In genomic region chr11:117831661-117832415, GRCh38 we compare ENCODE assay signal across 20 cellular contexts. TPM values are rescaled to one million over a fixed set of nuclear protein-coding genes. Genes with fewer than 3 reads are reported as not detected.
DNase-seq lines count a peak whose midpoint lies in the region; ATAC-seq and TF ChIP-seq lines count a peak whose summit lies in the region.
"Had no signal": no experiment of that assay in that cellular context is flagged by ENCODE, and none has a peak within 500 bp of the region (broad histone marks: within the 10 kb centered on the region; RNA-seq: fewer than 3 reads in every experiment).

No MANE protein-coding gene starts in this region.

- no peak overlapping the region for H3K27ac ChIP-seq in breast epithelium
- H3K27ac ChIP-seq in neuronal stem cell (replicated peaks; ENCODE audit: low read length), result no peak overlapping the region

- peaks cover 5% of the 10 kb centered on the region for H3K4me1 Mint-ChIP-seq in MCF 10A (ENCODE audit: insufficient read depth, unreplicated experiment)
- peaks cover 36% of the 10 kb centered on the region for H3K4me1 Mint-ChIP-seq in brain

- POLR2A ChIA-PET in MCF 10A (lab: Yijun Ruan, JAX), result no interaction called here

- no peaks in the 10 kb centered on the region for H3K36me3 ChIP-seq in breast epithelium
- peaks cover 0 to 2% of the 10 kb centered on the region in 2 donors for H3K36me3 ChIP-seq in neuronal stem cell (replicated peaks in 1 of 2; ENCODE audit: control insufficient read depth in 2 of 2, insufficient read depth in 2 of 2, low read length in 2 of 2)

- H2BK15ac ChIP-seq in neuronal stem cell (ENCODE audit: low read length), result no peak overlapping the region

- no TSS peak for BruUV-seq in MCF 10A (replicated peaks; lab: Mats Ljungman, UMichigan)

- H3K23ac ChIP-seq in neuronal stem cell (ENCODE audit: low read depth, low read length, poor library complexity), result no peak overlapping the region

- H4K91ac ChIP-seq in neuronal stem cell (ENCODE audit: low read depth, low read length, poor library complexity), result no peak overlapping the region

- DNase-seq in MCF 10A (ENCODE audit: unreplicated experiment), result no peak
- no peak for DNase-seq in breast epithelium (ENCODE audit: low spot score in 2 of 2)
- DNase-seq in neuronal stem cell (ENCODE audit: low spot score), result no peak
- DNase-seq in ureter (ENCODE audit: low spot score), result peak; percentile 35
- no peak for DNase-seq in KG1 (lab: John Stamatoyannopoulos, UW)
- DNase-seq: activated CD4-positive, alpha-beta T cell treated with anti-CD3 and anti-CD28 coated beads, Interleukin-2, amount 50 U/mL, for 4 hours; GDM1; left colon; NCI-H1694 treated with DMSO at 0.1 percent for 48 hours; NCI-H2227 treated with DMSO at 0.1 percent for 48 hours; NCI-H82; PC-3; stimulated activated CD4-positive, alpha-beta T cell treated with anti-CD3 and anti-CD28 coated beads, Interleukin-4, amount 100 ng/mL, for 1 hour; T-helper 2 cell had no signal

- H3K4me3 ChIP-seq in breast epithelium (no peak overlapping the region), neuronal stem cell (ENCODE audit: low read length in 2 of 2) (no peak overlapping the region)
- H3K4me3 ChIP-seq: smooth muscle cell had no signal

- H2BK120ac ChIP-seq in neuronal stem cell (ENCODE audit: low read depth, low read length), result no peak overlapping the region

- H4K8ac ChIP-seq in neuronal stem cell (ENCODE audit: low read depth, low read length), result no peak overlapping the region

- no peak for TF ChIP-seq POLR2A in breast epithelium (IDR thresholded peaks at IDR 0.05)

- H3K4me2 ChIP-seq in neuronal stem cell (ENCODE audit: insufficient read depth, low read length, poor library complexity, severe bottlenecking), result no peak overlapping the region
- H3K4me2 ChIP-seq: smooth muscle cell had no signal

- no peak overlapping the region for H2BK12ac ChIP-seq in neuronal stem cell (ENCODE audit: low read length)

- H3K4me3 Mint-ChIP-seq in MCF 10A (ENCODE audit: unreplicated experiment), result no peak overlapping the region
- H3K4me3 Mint-ChIP-seq in brain, result no peak overlapping the region

- H3K27me3 ChIP-seq in breast epithelium, result no peaks in the 10 kb centered on the region
- peaks cover 0 to 6% (median 0%) of the 10 kb centered on the region in 3 experiments for H3K27me3 ChIP-seq in neuronal stem cell (ENCODE audit: control insufficient read depth in 3 of 3, insufficient read depth in 3 of 3, low read depth in 1 of 3, low read length in 3 of 3)

- WGBS in neuronal stem cell (ENCODE audit: extremely low coverage in 2 of 2, insufficient read length in 2 of 2, insufficient replicate concordance in 1 of 2), 2 donors, result no CpG with 5 or more reads among the region's 7 CpGs

- no peak overlapping the region for H2AK5ac ChIP-seq in neuronal stem cell (ENCODE audit: low read depth, low read length)

- H3K9ac ChIP-seq in neuronal stem cell (ENCODE audit: low read depth, low read length, poor library complexity), result no peak overlapping the region

- no peak overlapping the region for H2BK5ac ChIP-seq in neuronal stem cell (ENCODE audit: low read length)

- no peak overlapping the region for H3K14ac ChIP-seq in neuronal stem cell (ENCODE audit: low read length)

- H2AFZ ChIP-seq in neuronal stem cell (ENCODE audit: low read length), result no peak overlapping the region

- H3K27me3 Mint-ChIP-seq in MCF 10A (ENCODE audit: insufficient read depth, unreplicated experiment) (peaks cover 30% of the 10 kb centered on the region), brain (peaks cover 4% of the 10 kb centered on the region)

- intact Hi-C loops in MCF 10A (cut with micrococcal nuclease) (no loop called here), breast epithelium (cut with DNase I; ENCODE audit: low total_unique reads) (no loop called here)

- H3K36me3 Mint-ChIP-seq in MCF 10A (ENCODE audit: insufficient read depth, unreplicated experiment) (no peaks in the 10 kb centered on the region), brain (peaks cover 4% of the 10 kb centered on the region)
- H3K36me3 Mint-ChIP-seq: activated naive CD4-positive, alpha-beta T cell treated with anti-CD3 and anti-CD28 coated beads, Interleukin-2, amount 50 U/mL, for 72 hours had no signal

- H3K27ac Mint-ChIP-seq in MCF 10A (ENCODE audit: low read depth, unreplicated experiment), result peak overlapping the region; percentile 66
- peak overlapping the region in 3 of 5 experiments; percentile 79 to 90 (median 89) for H3K27ac Mint-ChIP-seq in brain

- H3K9me3 ChIP-seq in breast epithelium (no peaks in the 10 kb centered on the region), neuronal stem cell (replicated peaks in 1 of 2; ENCODE audit: control insufficient read depth in 2 of 2, insufficient read depth in 1 of 2, low read depth in 1 of 2, low read length in 2 of 2) (no peaks in the 10 kb centered on the region)

- ATAC-seq in GM21619 (IDR thresholded peaks at IDR 0.05; ENCODE audit: unreplicated experiment) (no peak), HG02588 (IDR thresholded peaks at IDR 0.05; ENCODE audit: unreplicated experiment) (no peak)
- ATAC-seq: activated naive CD4-positive, alpha-beta T cell treated with anti-CD3 and anti-CD28 coated beads, Interleukin-2, amount 50 U/mL, for 72 hours; left colon; PC-3 had no signal

- CTCF ChIA-PET in MCF 10A (lab: Yijun Ruan, JAX), result interaction anchor here (0.5 to 3.8 kb wide), 8 partner anchors 9 to 405 kb away, joined by 3 to 51 read pairs (median 4); no protein-coding TSS in a partner anchor

- H3K4me1 ChIP-seq in breast epithelium (no peaks in the 10 kb centered on the region), neuronal stem cell (ENCODE audit: control insufficient read depth in 2 of 2, insufficient read depth in 1 of 2, low read depth in 1 of 2, low read length in 2 of 2) (peaks cover 0 to 13% of the 10 kb centered on the region in 2 donors)

- no peak overlapping the region for H3K4ac ChIP-seq in neuronal stem cell (ENCODE audit: low read length)

- H3K18ac ChIP-seq in neuronal stem cell (ENCODE audit: low read length), result peak overlapping the region; percentile 46

- no peaks in the 10 kb centered on the region for H3K79me1 ChIP-seq in neuronal stem cell (ENCODE audit: low read depth, low read length)

- no peaks in the 10 kb centered on the region for H3K9me3 Mint-ChIP-seq in MCF 10A (ENCODE audit: unreplicated experiment)
- no peaks in the 10 kb centered on the region for H3K9me3 Mint-ChIP-seq in brain
- H3K9me3 Mint-ChIP-seq: activated naive CD4-positive, alpha-beta T cell treated with anti-CD3 and anti-CD28 coated beads, Interleukin-2, amount 50 U/mL, for 72 hours had no signal

- TF ChIP-seq CTCF in MCF 10A (IDR thresholded peaks at IDR 0.05; ENCODE audit: unreplicated experiment) (no peak), breast epithelium (IDR thresholded peaks at IDR 0.05) (no peak), brain (conservative IDR thresholded peaks at IDR 0.05) (no peak)

RNA-seq across cellular contexts. Expression of gene FXYD2, which starts 7.3 kb away (rescaled TPM):
- not detected in 2 replicates for total RNA-seq in MCF 10A (2022)
- 1 to 10 TPM in 2 of 3 donors, under 1 TPM in 1; 0.66 to 2.0 (median 1.3) TPM for total RNA-seq in breast epithelium
- polyA plus RNA-seq in brain (ENCODE audit: insufficient read depth, low read depth, low replicate concordance), result 0.63 TPM
- polyA plus RNA-seq in neuronal stem cell (2013, experiment 1 of 2), result 4.1 TPM
- polyA plus RNA-seq in neuronal stem cell (2013, experiment 2 of 2), result 3.3 TPM
- total RNA-seq in ureter, result 1.6 TPM
- total RNA-seq: PC-3, smooth muscle cell had no signal

RNA-seq across cellular contexts. Expression of gene DSCAML1, which starts 34.8 kb away (rescaled TPM):
- total RNA-seq in MCF 10A (2022) (not detected in 2 replicates), breast epithelium (1 to 10 TPM in 1 of 3 donors, under 1 TPM in 2; 0.33 to 1.8 (median 0.64) TPM), ureter (0.81 TPM)
- 9.6 TPM for polyA plus RNA-seq in brain (ENCODE audit: insufficient read depth, low read depth, low replicate concordance)
- polyA plus RNA-seq in neuronal stem cell (2013, experiment 1 of 2), result 0.47 TPM
- 0.50 TPM for polyA plus RNA-seq in neuronal stem cell (2013, experiment 2 of 2)
- total RNA-seq: glomerular endothelial cell, PC-3 had no signal
- polyA plus RNA-seq: smooth muscle cell had no signal

RNA-seq across cellular contexts. Expression of gene FXYD6, which starts 44.6 kb away (rescaled TPM):
- total RNA-seq in MCF 10A (2022) (not detected in 2 replicates), breast epithelium (10 to 100 TPM; 16.0 to 25.0 (median 20.3) TPM), ureter (41.8 TPM)
- polyA plus RNA-seq in brain (ENCODE audit: insufficient read depth, low read depth, low replicate concordance), result 516 TPM
- 291 TPM for polyA plus RNA-seq in neuronal stem cell (2013, experiment 1 of 2)
- polyA plus RNA-seq in neuronal stem cell (2013, experiment 2 of 2), result 288 TPM
- total RNA-seq: PC-3 had no signal

Comparison
In these comparisons a context has a peak if more than half of its experiments do, and no peak if none do; other contexts are left out.
1. RNA of gene FXYD6, which starts 44.6 kb away (total RNA-seq): 41.8 TPM in ureter (single experiment) and 16.0 to 25.0 TPM in breast epithelium; not detected in MCF 10A; every median in the first group is over 10 times any median in the second.